In the genomic region with DNA sequence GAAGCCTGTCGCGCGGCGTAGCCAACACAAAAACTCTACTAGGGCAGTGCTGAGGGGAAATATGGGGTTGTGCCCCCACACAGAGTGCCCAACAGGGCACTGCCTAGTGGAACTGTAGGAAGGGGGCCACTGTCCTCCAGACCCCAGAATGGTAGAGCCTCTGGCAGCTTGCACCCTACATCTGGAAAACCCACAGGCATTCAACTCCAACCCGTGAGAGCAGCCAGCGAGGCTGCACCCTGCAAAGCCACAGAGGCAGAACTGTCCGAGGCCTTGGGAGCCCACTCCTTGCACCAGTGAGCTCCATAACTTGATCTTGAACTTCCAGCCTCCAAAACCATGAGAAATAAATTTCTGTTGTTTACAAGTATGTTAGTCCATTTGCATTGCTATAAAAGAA, we compare ENCODE assay signal across 12 cellular contexts. TPM values are rescaled to one million over a fixed set of nuclear protein-coding genes. Genes with fewer than 3 reads are reported as not detected.
DNase-seq lines count a peak whose midpoint lies in the region; ATAC-seq and TF ChIP-seq lines count a peak whose summit lies in the region.
"Had no signal": no experiment of that assay in that cellular context is flagged by ENCODE, and none has a peak within 500 bp of the region (broad histone marks: within the 10 kb centered on the region; RNA-seq: fewer than 3 reads in every experiment).

No MANE protein-coding gene starts in this region.

- H3K27me3 Mint-ChIP-seq in activated CD4-positive, alpha-beta T cell treated with anti-CD3 and anti-CD28 coated beads, Interleukin-2, amount 10 ng/mL, durations not matched to agents 7 days and 5 days: no peaks in the 10 kb centered on the region
- H3K27me3 Mint-ChIP-seq in T-helper 17 cell: no peaks in the 10 kb centered on the region
- H3K27me3 Mint-ChIP-seq in chondrocyte (ENCODE audit: low read depth): no peaks in the 10 kb centered on the region
- H3K27me3 Mint-ChIP-seq: dendritic cell treated with granulocyte-macrophage colony-stimulating factor and Interleukin-4, amounts not matched to agents 40 ng/mL and 50 ng/mL, for 4 days had no signal

- POLR2A ChIA-PET in activated CD4-positive, alpha-beta T cell treated with anti-CD3 and anti-CD28 coated beads, Interleukin-2, amount 10 ng/mL, durations not matched to agents 7 days and 5 days (lab: Charles Lee): interaction anchor here (1.2 kb wide), 1 partner anchor 28 kb away, joined by 4 read pairs; a partner anchor contains a TSS

- H3K36me3 Mint-ChIP-seq in activated CD4-positive, alpha-beta T cell treated with anti-CD3 and anti-CD28 coated beads, Interleukin-2, amount 10 ng/mL, durations not matched to agents 7 days and 5 days (ENCODE audit: low read depth): peaks cover 9% of the 10 kb centered on the region
- H3K36me3 Mint-ChIP-seq in T-helper 17 cell (ENCODE audit: low read depth) (peaks cover 8% of the 10 kb centered on the region), chondrocyte (ENCODE audit: low read depth) (peaks cover 31% of the 10 kb centered on the region)

- CTCF ChIA-PET in activated CD4-positive, alpha-beta T cell treated with anti-CD3 and anti-CD28 coated beads, Interleukin-2, amount 10 ng/mL, durations not matched to agents 7 days and 5 days (lab: Charles Lee): interaction anchor here (0.6 to 1.5 kb wide), 2 partner anchors 21 to 29 kb away, joined by 3 to 4 read pairs; no protein-coding TSS in a partner anchor

- no peaks in the 10 kb centered on the region for H3K9me3 ChIP-seq in T-helper 17 cell (ENCODE audit: control insufficient read depth, low read length, poor library complexity, severe bottlenecking)
- H3K9me3 ChIP-seq: ascending aorta had no signal

- no peak for TF ChIP-seq CTCF in chondrocyte (IDR thresholded peaks at IDR 0.05)

- peak overlapping the region; percentile 100 for H3K27ac Mint-ChIP-seq in activated CD4-positive, alpha-beta T cell treated with anti-CD3 and anti-CD28 coated beads, Interleukin-2, amount 10 ng/mL, durations not matched to agents 7 days and 5 days
- H3K27ac Mint-ChIP-seq in T-helper 17 cell: peak overlapping the region; percentile 99
- H3K27ac Mint-ChIP-seq in chondrocyte (ENCODE audit: unreplicated experiment): peak overlapping the region; percentile 92
- H3K27ac Mint-ChIP-seq: dendritic cell treated with granulocyte-macrophage colony-stimulating factor and Interleukin-4, amounts not matched to agents 40 ng/mL and 50 ng/mL, for 4 days had no signal

- H3K27ac ChIP-seq in substantia nigra (ENCODE audit: low read depth, low read length, poor library complexity, severe bottlenecking): peak overlapping the region; percentile 79

- ATAC-seq in T-helper 17 cell (no peak), SK-N-SH treated with all-trans-retinoic acid at 6 μM for 48 hours (no peak)

- H3K4me3 Mint-ChIP-seq in activated CD4-positive, alpha-beta T cell treated with anti-CD3 and anti-CD28 coated beads, Interleukin-2, amount 10 ng/mL, durations not matched to agents 7 days and 5 days: peak overlapping the region; percentile 83
- no peak overlapping the region for H3K4me3 Mint-ChIP-seq in T-helper 17 cell
- H3K4me3 Mint-ChIP-seq in chondrocyte (ENCODE audit: unreplicated experiment): no peak overlapping the region
- H3K4me3 Mint-ChIP-seq: dendritic cell treated with granulocyte-macrophage colony-stimulating factor and Interleukin-4, amounts not matched to agents 40 ng/mL and 50 ng/mL, for 4 days had no signal

- H3K9me3 Mint-ChIP-seq in activated CD4-positive, alpha-beta T cell treated with anti-CD3 and anti-CD28 coated beads, Interleukin-2, amount 10 ng/mL, durations not matched to agents 7 days and 5 days: peaks cover 5% of the 10 kb centered on the region
- no peaks in the 10 kb centered on the region for H3K9me3 Mint-ChIP-seq in chondrocyte (ENCODE audit: low read depth)
- H3K9me3 Mint-ChIP-seq: dendritic cell treated with granulocyte-macrophage colony-stimulating factor and Interleukin-4, amounts not matched to agents 40 ng/mL and 50 ng/mL, for 4 days had no signal

- H3K4me1 Mint-ChIP-seq in activated CD4-positive, alpha-beta T cell treated with anti-CD3 and anti-CD28 coated beads, Interleukin-2, amount 10 ng/mL, durations not matched to agents 7 days and 5 days: peaks cover 59% of the 10 kb centered on the region
- H3K4me1 Mint-ChIP-seq in T-helper 17 cell (peaks cover 41% of the 10 kb centered on the region), chondrocyte (ENCODE audit: low read depth) (peaks cover 72% of the 10 kb centered on the region)

- DNase-seq in activated CD4-positive, alpha-beta T cell treated with anti-CD3 and anti-CD28 coated beads, Interleukin-2, amount 10 ng/mL, durations not matched to agents 7 days and 5 days: no peak
- no peak for DNase-seq in activated CD4-positive, alpha-beta T cell treated with anti-CD3 and anti-CD28 coated beads, Interleukin-2, amount 50 U/mL, for 1 hour
- DNase-seq in T-helper 17 cell (no peak), chondrocyte (ENCODE audit: low spot score) (no peak), substantia nigra (lab: John Stamatoyannopoulos, UW) (peak in 1 of 49 donors; percentile 11), SHP77 (lab: John Stamatoyannopoulos, UW) (no peak), NCI-H446 (lab: John Stamatoyannopoulos, UW) (no peak)
- DNase-seq: left colon, NCI-H1417 had no signal

TF ChIP-seq in SK-N-SH treated with all-trans-retinoic acid at 6 μM for 48 hours, 23 proteins besides CTCF, POLR2A, EP300 and RAD21:
- no peak for TF ChIP-seq OSR1 (CRISPR knock-in tag; IDR thresholded peaks at IDR 0.05)
- TF ChIP-seq, protein P1, sequence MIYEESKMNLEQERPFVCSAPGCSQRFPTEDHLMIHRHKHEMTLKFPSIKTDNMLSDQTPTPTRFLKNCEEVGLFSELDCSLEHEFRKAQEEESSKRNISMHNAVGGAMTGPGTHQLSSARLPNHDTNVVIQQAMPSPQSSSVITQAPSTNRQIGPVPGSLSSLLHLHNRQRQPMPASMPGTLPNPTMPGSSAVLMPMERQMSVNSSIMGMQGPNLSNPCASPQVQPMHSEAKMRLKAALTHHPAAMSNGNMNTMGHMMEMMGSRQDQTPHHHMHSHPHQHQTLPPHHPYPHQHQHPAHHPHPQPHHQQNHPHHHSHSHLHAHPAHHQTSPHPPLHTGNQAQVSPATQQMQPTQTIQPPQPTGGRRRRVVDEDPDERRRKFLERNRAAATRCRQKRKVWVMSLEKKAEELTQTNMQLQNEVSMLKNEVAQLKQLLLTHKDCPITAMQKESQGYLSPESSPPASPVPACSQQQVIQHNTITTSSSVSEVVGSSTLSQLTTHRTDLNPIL (CRISPR knock-in tag; IDR thresholded peaks at IDR 0.05; ENCODE audit: low read depth): no peak
- no peak for TF ChIP-seq ZFP3 (CRISPR knock-in tag; IDR thresholded peaks at IDR 0.05)
- TF ChIP-seq, protein P2, sequence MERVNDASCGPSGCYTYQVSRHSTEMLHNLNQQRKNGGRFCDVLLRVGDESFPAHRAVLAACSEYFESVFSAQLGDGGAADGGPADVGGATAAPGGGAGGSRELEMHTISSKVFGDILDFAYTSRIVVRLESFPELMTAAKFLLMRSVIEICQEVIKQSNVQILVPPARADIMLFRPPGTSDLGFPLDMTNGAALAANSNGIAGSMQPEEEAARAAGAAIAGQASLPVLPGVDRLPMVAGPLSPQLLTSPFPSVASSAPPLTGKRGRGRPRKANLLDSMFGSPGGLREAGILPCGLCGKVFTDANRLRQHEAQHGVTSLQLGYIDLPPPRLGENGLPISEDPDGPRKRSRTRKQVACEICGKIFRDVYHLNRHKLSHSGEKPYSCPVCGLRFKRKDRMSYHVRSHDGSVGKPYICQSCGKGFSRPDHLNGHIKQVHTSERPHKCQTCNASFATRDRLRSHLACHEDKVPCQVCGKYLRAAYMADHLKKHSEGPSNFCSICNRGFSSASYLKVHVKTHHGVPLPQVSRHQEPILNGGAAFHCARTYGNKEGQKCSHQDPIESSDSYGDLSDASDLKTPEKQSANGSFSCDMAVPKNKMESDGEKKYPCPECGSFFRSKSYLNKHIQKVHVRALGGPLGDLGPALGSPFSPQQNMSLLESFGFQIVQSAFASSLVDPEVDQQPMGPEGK (CRISPR knock-in tag; IDR thresholded peaks at IDR 0.05; ENCODE audit: borderline replicate concordance): no peak
- TF ChIP-seq GLIS3 (CRISPR knock-in tag; IDR thresholded peaks at IDR 0.05): no peak
- TF ChIP-seq TCF4 (CRISPR knock-in tag; IDR thresholded peaks at IDR 0.05; ENCODE audit: borderline replicate concordance): no peak
- no peak for TF ChIP-seq TOX (CRISPR knock-in tag; IDR thresholded peaks at IDR 0.05; ENCODE audit: borderline replicate concordance)

RNA-seq across cellular contexts. Expression of a gene that starts 27.7 kb away (rescaled TPM):
- total RNA-seq in activated CD4-positive, alpha-beta T cell treated with anti-CD3 and anti-CD28 coated beads, Interleukin-2, amount 10 ng/mL, durations not matched to agents 7 days and 5 days: 1 to 10 TPM; 3.3 to 4.4 TPM
- 10 to 100 TPM in 1 of 2 donors, 1 to 10 TPM in 1; 8.3 to 11.7 TPM for total RNA-seq in T-helper 17 cell
- 56.5 to 72.4 TPM (median 61.5 TPM) in 3 replicates for total RNA-seq in chondrocyte
